19 cellular contexts compared by ENCODE assay signal in genomic region chr1:68113961-68114360, GRCh38.
A peak's percentile ranks its signal among the peaks of the same experiment; 100 is the strongest.
DNase-seq lines count a peak whose midpoint lies in the region; ATAC-seq, FAIRE-seq and TF ChIP-seq lines count a peak whose summit lies in the region.
"Had no signal": no experiment of that assay in that cellular context is flagged by ENCODE, and none has a peak within 500 bp of the region (broad histone marks: within the 10 kb centered on the region; RNA-seq: fewer than 3 reads in every experiment).

No MANE protein-coding gene starts in this region.

- no peak overlapping the region for H3K4me3 ChIP-seq in IMR-90 (ENCODE audit: insufficient read depth, low read depth, low read length)
- no peak overlapping the region for H3K4me3 ChIP-seq in adrenal gland
- no peak overlapping the region for H3K4me3 ChIP-seq in esophagus muscularis mucosa
- no peak overlapping the region for H3K4me3 ChIP-seq in right lobe of liver
- H3K4me3 ChIP-seq: GM23338 had no signal

- peaks cover 5% of the 10 kb centered on the region for H3K4me1 Mint-ChIP-seq in activated T-cell treated with anti-CD3 and anti-CD28 coated beads, Interleukin-2, amount 50 U/mL, for 72 hours (ENCODE audit: low read depth)
- H3K4me1 Mint-ChIP-seq: GM23338 had no signal

- no peak for TF ChIP-seq RAD21 in IMR-90 (IDR thresholded peaks at IDR 0.05; ENCODE audit: low read length)

- peak; percentile 76 for FAIRE-seq in A204.1 (lab: Jason Lieb, UNC)
- FAIRE-seq: D721Med, GM12892, GM18507, H54 had no signal

- no peak overlapping the region for H4K5ac ChIP-seq in IMR-90 (ENCODE audit: low read depth, low read length)

- no peak overlapping the region for H3K9ac ChIP-seq in IMR-90 (ENCODE audit: low read depth, low read length)

- H3K27me3 ChIP-seq in IMR-90 (ENCODE audit: control insufficient read depth, insufficient read depth, low read length) (no peaks in the 10 kb centered on the region), adrenal gland (no peaks in the 10 kb centered on the region), esophagus muscularis mucosa (no peaks in the 10 kb centered on the region), right lobe of liver (no peaks in the 10 kb centered on the region)
- H3K27me3 ChIP-seq: BE2C had no signal

- dilution Hi-C loops in IMR-90 (cut with HindIII; ENCODE audit: low sequenced_read_pairs, unreplicated experiment) = no loop called here

- intact Hi-C loops in IMR-90 (cut with micrococcal nuclease) = loop anchor here (5.0 kb wide), 1 partner anchor 427 kb away; the partner anchor contains the start of gene GADD45A
- intact Hi-C loops in adrenal gland (cut with DNase I) = loop anchor here (5.0 to 10.0 kb wide), 4 partner anchors 259 to 339 kb away; partner anchors contain the start of gene RPE65 (in 1 of the 2)
- intact Hi-C loops in esophagus muscularis mucosa (cut with DNase I) = loop anchor here (1.0 to 5.0 kb wide), 3 partner anchors 110 to 347 kb away; no protein-coding TSS in a partner anchor
- intact Hi-C loops in right lobe of liver (cut with DNase I) = loop anchor here in 1 of 2 donors (10.0 kb wide), 1 partner anchor 211 kb away; no protein-coding TSS in a partner anchor

- no peaks in the 10 kb centered on the region for H3K27me3 Mint-ChIP-seq in activated T-cell treated with anti-CD3 and anti-CD28 coated beads, Interleukin-2, amount 50 U/mL, for 72 hours (ENCODE audit: low read depth)
- H3K27me3 Mint-ChIP-seq: CD4-positive, CD25-positive, alpha-beta regulatory T cell had no signal

- H2BK120ac ChIP-seq in IMR-90 (ENCODE audit: low read depth, low read length) = no peak overlapping the region

- H3K27ac ChIP-seq in IMR-90 (ENCODE audit: insufficient read depth, low read length) = no peak overlapping the region
- H3K27ac ChIP-seq in adrenal gland = no peak overlapping the region
- H3K27ac ChIP-seq in esophagus muscularis mucosa (replicated peaks in 1 of 4) = peak overlapping the region in 1 of 4 donors; percentile 10
- no peak overlapping the region for H3K27ac ChIP-seq in right lobe of liver
- H3K27ac ChIP-seq: HL-60 had no signal

- peak overlapping the region; percentile 3 for H2AK5ac ChIP-seq in IMR-90 (ENCODE audit: low read depth, low read length)

- no peak overlapping the region for H2AK9ac ChIP-seq in IMR-90 (replicated peaks; ENCODE audit: low read depth, low read length, poor library complexity)

- H4K8ac ChIP-seq in IMR-90 (ENCODE audit: low read depth in 2 of 2, low read length in 2 of 2) = no peak overlapping the region

- peak overlapping the region; percentile 39 for H2BK20ac ChIP-seq in IMR-90 (ENCODE audit: low read depth, low read length)

- no peak overlapping the region for H3K56ac ChIP-seq in IMR-90 (ENCODE audit: extremely low read depth, insufficient read depth, low read length)

- H3K23ac ChIP-seq in IMR-90 (ENCODE audit: low read depth, low read length) = no peak overlapping the region

- H3K79me1 ChIP-seq in IMR-90 (ENCODE audit: low read depth in 1 of 2, low read length in 2 of 2) = no peaks in the 10 kb centered on the region

- TF ChIP-seq EP300 in esophagus muscularis mucosa (IDR thresholded peaks at IDR 0.05) = no peak

- CTCF ChIA-PET in IMR-90 (lab: Yijun Ruan, JAX) = no interaction called here

- TF ChIP-seq POLR2A in IMR-90 (IDR thresholded peaks at IDR 0.05; ENCODE audit: low read depth, low read length) (no peak), adrenal gland (IDR thresholded peaks at IDR 0.05) (no peak), esophagus muscularis mucosa (IDR thresholded peaks at IDR 0.05; ENCODE audit: low read depth) (no peak), right lobe of liver (IDR thresholded peaks at IDR 0.05) (no peak)

- H3K4me3 Mint-ChIP-seq in activated T-cell treated with anti-CD3 and anti-CD28 coated beads, Interleukin-2, amount 50 U/mL, for 72 hours = no peak overlapping the region
- H3K4me3 Mint-ChIP-seq: CD4-positive, CD25-positive, alpha-beta regulatory T cell; CD8-positive, alpha-beta memory T cell; GM23338 had no signal

- H3K14ac ChIP-seq in IMR-90 (replicated peaks; ENCODE audit: low read depth, low read length) = no peak overlapping the region; the same call in 1 of the 2 replicates

- H3K27ac Mint-ChIP-seq in activated T-cell treated with anti-CD3 and anti-CD28 coated beads, Interleukin-2, amount 50 U/mL, for 72 hours = no peak overlapping the region
- H3K27ac Mint-ChIP-seq: CD4-positive, CD25-positive, alpha-beta regulatory T cell; CD8-positive, alpha-beta memory T cell; GM23338 had no signal

- DNase-seq in IMR-90 = no peak
- DNase-seq in adrenal gland = peak in 4 of 7 donors; percentile 29 to 46 (median 42)
- DNase-seq in esophagus muscularis mucosa (ENCODE audit: extremely low spot score) = peak; percentile 89
- no peak for DNase-seq in right lobe of liver
- DNase-seq in activated T-cell treated with anti-CD3 and anti-CD28 coated beads, Interleukin-2, amount 50 U/mL, for 72 hours = no peak
- DNase-seq: ACHN; BE2C; Caco-2; CD4-positive, CD25-positive, alpha-beta regulatory T cell; CD8-positive, alpha-beta memory T cell; GDM1; HCEC 1CT had no signal

- TF ChIP-seq CTCF in IMR-90 (conservative IDR thresholded peaks at IDR 0.05; ENCODE audit: low read depth, low read length) = no peak
- TF ChIP-seq CTCF in adrenal gland (IDR thresholded peaks at IDR 0.05) = no peak
- TF ChIP-seq CTCF in esophagus muscularis mucosa (IDR thresholded peaks at IDR 0.05) = no peak
- TF ChIP-seq CTCF in right lobe of liver (IDR thresholded peaks at IDR 0.05) = no peak

- no peaks in the 10 kb centered on the region for H3K9me3 Mint-ChIP-seq in activated T-cell treated with anti-CD3 and anti-CD28 coated beads, Interleukin-2, amount 50 U/mL, for 72 hours
- H3K9me3 Mint-ChIP-seq: CD8-positive, alpha-beta memory T cell; GM23338 had no signal

- POLR2A ChIA-PET in IMR-90 (lab: Charles Lee; ENCODE audit: unreplicated experiment) = no interaction called here

- H3K36me3 Mint-ChIP-seq in activated T-cell treated with anti-CD3 and anti-CD28 coated beads, Interleukin-2, amount 50 U/mL, for 72 hours (ENCODE audit: insufficient read depth in 2 of 2) = no peaks in the 10 kb centered on the region
- H3K36me3 Mint-ChIP-seq: CD4-positive, CD25-positive, alpha-beta regulatory T cell; CD8-positive, alpha-beta memory T cell had no signal

- no peaks in the 10 kb centered on the region; the same call in 1 of the 2 replicates for H4K20me1 ChIP-seq in IMR-90 (ENCODE audit: insufficient read depth, low read length)

- H3K9me1 ChIP-seq in IMR-90 (ENCODE audit: insufficient read depth, low read length) = peaks cover 14% of the 10 kb centered on the region

- no peak overlapping the region for H2BK15ac ChIP-seq in IMR-90 (ENCODE audit: low read depth, low read length)

- H3K4me2 ChIP-seq in IMR-90 (ENCODE audit: low read depth, low read length) = no peak overlapping the region
- H3K4me2 ChIP-seq: GM23338 had no signal

- H2AFZ ChIP-seq in IMR-90 (replicated peaks; ENCODE audit: low read length, poor library complexity) = no peak overlapping the region
- H2AFZ ChIP-seq: GM23338 had no signal

- 80% methylated on average over 1 of the region's 3 CpGs; no CpG with 5 or more reads in 1 of the 2 experiments for WGBS in IMR-90 (ENCODE audit: extremely low coverage in 2 of 2, insufficient read length in 1 of 2), 2 experiments
- 47 to 68% (median 53%) methylated on average over 3 of the region's 3 CpGs for WGBS in adrenal gland, 4 donors
- 91% methylated on average over 3 of the region's 3 CpGs for WGBS in esophagus muscularis mucosa
- WGBS in right lobe of liver (ENCODE audit: insufficient coverage, low coverage, low lambda C conversion rate, missing lambda C conversion rate) = 89% methylated on average over 3 of the region's 3 CpGs

- in situ Hi-C loops in IMR-90 (cut with MboI; ENCODE audit: low sequenced_read_pairs) = loop anchor here (25.0 kb wide), 1 partner anchor 1623 kb away; no protein-coding TSS in a partner anchor

- H3K4me1 ChIP-seq in IMR-90 (ENCODE audit: control insufficient read depth, insufficient read depth, low read length) = peaks cover 13% of the 10 kb centered on the region
- no peaks in the 10 kb centered on the region for H3K4me1 ChIP-seq in adrenal gland (replicated peaks in 1 of 2)
- peaks cover 20 to 44% (median 35%) of the 10 kb centered on the region in 4 donors for H3K4me1 ChIP-seq in esophagus muscularis mucosa
- H3K4me1 ChIP-seq in right lobe of liver = no peaks in the 10 kb centered on the region
- H3K4me1 ChIP-seq: BE2C, Caco-2 had no signal

- ATAC-seq in IMR-90 (ENCODE audit: low read depth) = no peak
- ATAC-seq in right lobe of liver = no peak
- no peak for ATAC-seq in activated T-cell treated with anti-CD3 and anti-CD28 coated beads, Interleukin-2, amount 50 U/mL, for 72 hours (replicated peaks in 1 of 2)
- ATAC-seq: GM23338 had no signal

- no peak overlapping the region for H3K4ac ChIP-seq in IMR-90 (ENCODE audit: low read depth, low read length)

- peaks cover 2% of the 10 kb centered on the region for H3K36me3 ChIP-seq in IMR-90 (ENCODE audit: control insufficient read depth, insufficient read depth, low read length)
- H3K36me3 ChIP-seq in adrenal gland (replicated peaks in 1 of 2) = no peaks in the 10 kb centered on the region
- no peaks in the 10 kb centered on the region for H3K36me3 ChIP-seq in esophagus muscularis mucosa
- H3K36me3 ChIP-seq in right lobe of liver = no peaks in the 10 kb centered on the region
- H3K36me3 ChIP-seq: BE2C had no signal

- 0 out of 2 replicates have a peak overlapping the region, but pooled peaks have one; percentile 24 for H4K91ac ChIP-seq in IMR-90 (ENCODE audit: insufficient read depth, low read depth, low read length)

- BruUV-seq in IMR-90 (replicated peaks; lab: Mats Ljungman, UMichigan) = no TSS peak

- H2BK5ac ChIP-seq in IMR-90 (ENCODE audit: low read depth, low read length, poor library complexity, severe bottlenecking) = no peak overlapping the region

- no peak overlapping the region for H3K18ac ChIP-seq in IMR-90 (ENCODE audit: low read depth, low read length)

- no peaks in the 10 kb centered on the region for H3K9me3 ChIP-seq in IMR-90 (ENCODE audit: control insufficient read depth, insufficient read depth, low read length)
- H3K9me3 ChIP-seq in adrenal gland (replicated peaks in 1 of 3) = no peaks in the 10 kb centered on the region
- no peaks in the 10 kb centered on the region for H3K9me3 ChIP-seq in esophagus muscularis mucosa
- no peaks in the 10 kb centered on the region for H3K9me3 ChIP-seq in right lobe of liver
- H3K9me3 ChIP-seq: BE2C, Caco-2 had no signal

TF ChIP-seq in IMR-90, 13 proteins besides CTCF, POLR2A, EP300 and RAD21 (continues in another document):
- TF ChIP-seq SMC3 (IDR thresholded peaks at IDR 0.05; ENCODE audit: low read depth, low read length) = no peak
- TF ChIP-seq NFE2L2 (IDR thresholded peaks at IDR 0.05; ENCODE audit: low read depth, low read length) = no peak
- TF ChIP-seq USF2 (IDR thresholded peaks at IDR 0.05; ENCODE audit: low read depth, low read length) = no peak

Comparison
In these comparisons a context has a peak if more than half of its experiments do, and no peak if none do; other contexts are left out.
1. DNase-seq: peak in adrenal gland (4 of 7) and esophagus muscularis mucosa (single experiment); none in IMR-90 (single experiment), right lobe of liver (0 of 3) and activated T-cell treated with anti-CD3 and anti-CD28 coated beads, Interleukin-2, amount 50 U/mL, for 72 hours (0 of 2).